ENCODE assay signal across 1 cellular context in genomic region chr5:1793966-1794895, GRCh38.
TF ChIP-seq lines count a peak whose summit lies in the region.

No MANE protein-coding gene starts in this region.

TF ChIP-seq in GM23338, 12 proteins besides CTCF, POLR2A, EP300 and RAD21 (continued from another document):
- TF ChIP-seq POLR2AphosphoS5 (IDR thresholded peaks at IDR 0.05; ENCODE audit: low read depth) (no peak), CREB1 (CRISPR knock-in tag; IDR thresholded peaks at IDR 0.05; ENCODE audit: low read depth) (no peak), NANOG (IDR thresholded peaks at IDR 0.05; ENCODE audit: borderline replicate concordance) (no peak), ZNF331 (CRISPR knock-in tag; IDR thresholded peaks at IDR 0.05; ENCODE audit: low read depth) (no peak), EZH2 (IDR thresholded peaks at IDR 0.05; ENCODE audit: low read depth, unreplicated experiment) (no peak)
- TF ChIP-seq, protein P1, sequence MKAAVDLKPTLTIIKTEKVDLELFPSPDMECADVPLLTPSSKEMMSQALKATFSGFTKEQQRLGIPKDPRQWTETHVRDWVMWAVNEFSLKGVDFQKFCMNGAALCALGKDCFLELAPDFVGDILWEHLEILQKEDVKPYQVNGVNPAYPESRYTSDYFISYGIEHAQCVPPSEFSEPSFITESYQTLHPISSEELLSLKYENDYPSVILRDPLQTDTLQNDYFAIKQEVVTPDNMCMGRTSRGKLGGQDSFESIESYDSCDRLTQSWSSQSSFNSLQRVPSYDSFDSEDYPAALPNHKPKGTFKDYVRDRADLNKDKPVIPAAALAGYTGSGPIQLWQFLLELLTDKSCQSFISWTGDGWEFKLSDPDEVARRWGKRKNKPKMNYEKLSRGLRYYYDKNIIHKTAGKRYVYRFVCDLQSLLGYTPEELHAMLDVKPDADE (IDR thresholded peaks at IDR 0.05): no peak
